In genomic region chr2:159828736-159829135, GRCh38 we compare ENCODE assay signal across 27 cellular contexts.
"Had no signal": no experiment of that assay in that cellular context is flagged by ENCODE, and none has a peak within 500 bp of the region (broad histone marks: within the 10 kb centered on the region; RNA-seq: fewer than 3 reads in every experiment).

No MANE protein-coding gene starts in this region.

- H3K4me1 ChIP-seq: adrenal gland had no signal

- H3K9me3 ChIP-seq: adrenal gland had no signal

- H3K4me3 ChIP-seq: adrenal gland, SK-N-MC had no signal

- H3K4me1 Mint-ChIP-seq: activated CD4-positive, alpha-beta T cell treated with anti-CD3 and anti-CD28 coated beads, Interleukin-2, amount 10 ng/mL, durations not matched to agents 7 days and 5 days had no signal

- H3K36me3 ChIP-seq: adrenal gland had no signal

- H3K9me3 Mint-ChIP-seq: activated T-cell treated with anti-CD3 and anti-CD28 coated beads, Interleukin-2, amount 50 U/mL, for 4 hours had no signal

- H3K4me3 Mint-ChIP-seq: activated B cell treated with CpG ODN at 0.5 μM for 24 hours; activated CD4-positive, alpha-beta memory T cell treated with anti-CD3 and anti-CD28 coated beads for 36 hours; activated CD4-positive, alpha-beta T cell treated with anti-CD3 and anti-CD28 coated beads, Interleukin-2, amount 10 ng/mL, durations not matched to agents 7 days and 5 days; activated naive CD4-positive, alpha-beta T cell treated with anti-CD3 and anti-CD28 coated beads for 36 hours; activated naive CD8-positive, alpha-beta T cell; activated T-cell treated with anti-CD3 and anti-CD28 coated beads, Interleukin-2, amount 50 U/mL, for 4 hours; T-cell had no signal

- H3K27ac Mint-ChIP-seq: activated B cell treated with CpG ODN at 0.5 μM for 24 hours; activated CD4-positive, alpha-beta memory T cell treated with anti-CD3 and anti-CD28 coated beads for 36 hours; activated CD4-positive, alpha-beta T cell treated with anti-CD3 and anti-CD28 coated beads, Interleukin-2, amount 10 ng/mL, durations not matched to agents 7 days and 5 days; activated naive CD4-positive, alpha-beta T cell treated with anti-CD3 and anti-CD28 coated beads for 36 hours; activated naive CD8-positive, alpha-beta T cell; T-cell had no signal

- H3K27ac ChIP-seq: adrenal gland, SK-N-MC had no signal

- DNase-seq: activated B cell treated with CpG ODN at 0.5 μM for 24 hours; activated CD4-positive, alpha-beta memory T cell treated with anti-CD3 and anti-CD28 coated beads for 36 hours; activated CD4-positive, alpha-beta T cell treated with anti-CD3 and anti-CD28 coated beads for 1 hour; activated CD4-positive, alpha-beta T cell treated with anti-CD3 and anti-CD28 coated beads, Interleukin-2, amount 10 ng/mL, durations not matched to agents 7 days and 5 days; activated CD8-positive, alpha-beta memory T cell treated with anti-CD3 and anti-CD28 coated beads for 24 hours; activated gamma-delta T cell; activated naive CD4-positive, alpha-beta T cell treated with anti-CD3 and anti-CD28 coated beads for 36 hours; activated T-cell treated with anti-CD3 and anti-CD28 coated beads, Interleukin-2, amount 50 U/mL, for 4 hours; adrenal gland; anterior cingulate cortex; cerebellar nuclear complex; KBM-7; NCI-H1092 treated with DMSO at 0.1 percent for 48 hours; NCI-H1417 treated with DMSO at 0.1 percent for 48 hours; NCI-H187; NCI-H2081; NCI-H2227 treated with DMSO at 0.1 percent for 48 hours; NCI-H526; NCI-H82; NK-92 treated with Interleukin-12 subunit alpha and Interleukin-12 subunit beta, amount 100 ng/mL, for 24 hours; OCI-M1; RPMI8226; T-cell; T-helper 2 cell; T1000 had no signal

- H3K27me3 Mint-ChIP-seq: activated B cell treated with CpG ODN at 0.5 μM for 24 hours; activated CD4-positive, alpha-beta memory T cell treated with anti-CD3 and anti-CD28 coated beads for 36 hours; activated CD4-positive, alpha-beta T cell treated with anti-CD3 and anti-CD28 coated beads, Interleukin-2, amount 10 ng/mL, durations not matched to agents 7 days and 5 days; activated naive CD8-positive, alpha-beta T cell; T-cell had no signal

- H3K27me3 ChIP-seq: adrenal gland had no signal
